ENCODE assay signal across 1 cellular context in the genomic region with DNA sequence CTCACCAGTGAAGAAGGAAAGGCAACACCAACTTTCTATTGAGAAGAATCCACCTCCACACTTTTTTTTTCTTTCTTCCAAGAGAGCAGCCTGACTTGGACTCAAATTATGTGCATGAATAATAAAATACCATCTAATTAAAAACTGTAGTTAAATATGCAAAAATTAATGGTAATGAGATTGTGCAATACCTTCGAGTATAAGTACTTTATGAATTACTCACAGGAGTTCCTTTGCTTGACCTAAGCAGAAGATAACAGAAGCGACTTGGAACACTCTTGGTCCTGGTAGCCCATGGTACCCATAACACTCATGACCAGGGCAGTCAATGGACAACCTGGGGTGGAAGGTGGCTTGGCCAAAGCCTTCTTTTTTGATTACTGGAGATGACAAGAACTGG.
TF ChIP-seq lines count a peak whose summit lies in the region.

No MANE protein-coding gene starts in this region.

TF ChIP-seq in IMR-90, 13 proteins besides CTCF, POLR2A, EP300 and RAD21 (continued from another document):
- TF ChIP-seq, protein P1, sequence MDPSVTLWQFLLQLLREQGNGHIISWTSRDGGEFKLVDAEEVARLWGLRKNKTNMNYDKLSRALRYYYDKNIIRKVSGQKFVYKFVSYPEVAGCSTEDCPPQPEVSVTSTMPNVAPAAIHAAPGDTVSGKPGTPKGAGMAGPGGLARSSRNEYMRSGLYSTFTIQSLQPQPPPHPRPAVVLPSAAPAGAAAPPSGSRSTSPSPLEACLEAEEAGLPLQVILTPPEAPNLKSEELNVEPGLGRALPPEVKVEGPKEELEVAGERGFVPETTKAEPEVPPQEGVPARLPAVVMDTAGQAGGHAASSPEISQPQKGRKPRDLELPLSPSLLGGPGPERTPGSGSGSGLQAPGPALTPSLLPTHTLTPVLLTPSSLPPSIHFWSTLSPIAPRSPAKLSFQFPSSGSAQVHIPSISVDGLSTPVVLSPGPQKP (IDR thresholded peaks at IDR 0.05; ENCODE audit: borderline replicate concordance, low read depth, low read length), result no peak
- TF ChIP-seq MXI1 (IDR thresholded peaks at IDR 0.05; ENCODE audit: borderline replicate concordance, low read depth, low read length) (no peak), CEBPB (IDR thresholded peaks at IDR 0.05; ENCODE audit: low read depth, low read length) (peak; percentile 65), CHD1 (IDR thresholded peaks at IDR 0.05; ENCODE audit: low read depth, low read length) (no peak), BHLHE40 (IDR thresholded peaks at IDR 0.05; ENCODE audit: low read depth, low read length) (no peak)
TF ChIP-seq in IMR-90: peak in this region for 1.
